ENCODE assay signal across 2 cellular contexts in the genomic region with DNA sequence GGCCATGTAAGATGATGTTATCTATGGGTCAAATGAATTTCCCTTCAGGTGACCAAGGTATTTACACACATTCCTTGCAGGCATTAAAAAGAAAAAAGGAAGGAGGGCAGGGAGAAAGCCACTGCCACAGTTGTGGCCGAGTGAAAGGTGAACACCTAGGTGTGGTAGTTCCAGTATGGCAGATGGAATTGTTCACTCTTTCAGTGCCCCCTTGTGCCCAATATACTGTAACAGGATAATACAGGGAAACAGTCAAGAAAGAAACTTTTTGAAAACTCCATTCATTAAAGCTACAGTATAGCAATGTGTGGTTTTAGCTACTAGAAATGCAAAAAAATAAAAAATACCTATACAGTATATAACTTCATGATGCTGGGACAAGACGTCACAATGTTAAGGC.
TF ChIP-seq lines count a peak whose summit lies in the region.

No MANE protein-coding gene starts in this region.

TF ChIP-seq in GM23338, 12 proteins besides CTCF, POLR2A, EP300 and RAD21:
- TF ChIP-seq, protein P1, sequence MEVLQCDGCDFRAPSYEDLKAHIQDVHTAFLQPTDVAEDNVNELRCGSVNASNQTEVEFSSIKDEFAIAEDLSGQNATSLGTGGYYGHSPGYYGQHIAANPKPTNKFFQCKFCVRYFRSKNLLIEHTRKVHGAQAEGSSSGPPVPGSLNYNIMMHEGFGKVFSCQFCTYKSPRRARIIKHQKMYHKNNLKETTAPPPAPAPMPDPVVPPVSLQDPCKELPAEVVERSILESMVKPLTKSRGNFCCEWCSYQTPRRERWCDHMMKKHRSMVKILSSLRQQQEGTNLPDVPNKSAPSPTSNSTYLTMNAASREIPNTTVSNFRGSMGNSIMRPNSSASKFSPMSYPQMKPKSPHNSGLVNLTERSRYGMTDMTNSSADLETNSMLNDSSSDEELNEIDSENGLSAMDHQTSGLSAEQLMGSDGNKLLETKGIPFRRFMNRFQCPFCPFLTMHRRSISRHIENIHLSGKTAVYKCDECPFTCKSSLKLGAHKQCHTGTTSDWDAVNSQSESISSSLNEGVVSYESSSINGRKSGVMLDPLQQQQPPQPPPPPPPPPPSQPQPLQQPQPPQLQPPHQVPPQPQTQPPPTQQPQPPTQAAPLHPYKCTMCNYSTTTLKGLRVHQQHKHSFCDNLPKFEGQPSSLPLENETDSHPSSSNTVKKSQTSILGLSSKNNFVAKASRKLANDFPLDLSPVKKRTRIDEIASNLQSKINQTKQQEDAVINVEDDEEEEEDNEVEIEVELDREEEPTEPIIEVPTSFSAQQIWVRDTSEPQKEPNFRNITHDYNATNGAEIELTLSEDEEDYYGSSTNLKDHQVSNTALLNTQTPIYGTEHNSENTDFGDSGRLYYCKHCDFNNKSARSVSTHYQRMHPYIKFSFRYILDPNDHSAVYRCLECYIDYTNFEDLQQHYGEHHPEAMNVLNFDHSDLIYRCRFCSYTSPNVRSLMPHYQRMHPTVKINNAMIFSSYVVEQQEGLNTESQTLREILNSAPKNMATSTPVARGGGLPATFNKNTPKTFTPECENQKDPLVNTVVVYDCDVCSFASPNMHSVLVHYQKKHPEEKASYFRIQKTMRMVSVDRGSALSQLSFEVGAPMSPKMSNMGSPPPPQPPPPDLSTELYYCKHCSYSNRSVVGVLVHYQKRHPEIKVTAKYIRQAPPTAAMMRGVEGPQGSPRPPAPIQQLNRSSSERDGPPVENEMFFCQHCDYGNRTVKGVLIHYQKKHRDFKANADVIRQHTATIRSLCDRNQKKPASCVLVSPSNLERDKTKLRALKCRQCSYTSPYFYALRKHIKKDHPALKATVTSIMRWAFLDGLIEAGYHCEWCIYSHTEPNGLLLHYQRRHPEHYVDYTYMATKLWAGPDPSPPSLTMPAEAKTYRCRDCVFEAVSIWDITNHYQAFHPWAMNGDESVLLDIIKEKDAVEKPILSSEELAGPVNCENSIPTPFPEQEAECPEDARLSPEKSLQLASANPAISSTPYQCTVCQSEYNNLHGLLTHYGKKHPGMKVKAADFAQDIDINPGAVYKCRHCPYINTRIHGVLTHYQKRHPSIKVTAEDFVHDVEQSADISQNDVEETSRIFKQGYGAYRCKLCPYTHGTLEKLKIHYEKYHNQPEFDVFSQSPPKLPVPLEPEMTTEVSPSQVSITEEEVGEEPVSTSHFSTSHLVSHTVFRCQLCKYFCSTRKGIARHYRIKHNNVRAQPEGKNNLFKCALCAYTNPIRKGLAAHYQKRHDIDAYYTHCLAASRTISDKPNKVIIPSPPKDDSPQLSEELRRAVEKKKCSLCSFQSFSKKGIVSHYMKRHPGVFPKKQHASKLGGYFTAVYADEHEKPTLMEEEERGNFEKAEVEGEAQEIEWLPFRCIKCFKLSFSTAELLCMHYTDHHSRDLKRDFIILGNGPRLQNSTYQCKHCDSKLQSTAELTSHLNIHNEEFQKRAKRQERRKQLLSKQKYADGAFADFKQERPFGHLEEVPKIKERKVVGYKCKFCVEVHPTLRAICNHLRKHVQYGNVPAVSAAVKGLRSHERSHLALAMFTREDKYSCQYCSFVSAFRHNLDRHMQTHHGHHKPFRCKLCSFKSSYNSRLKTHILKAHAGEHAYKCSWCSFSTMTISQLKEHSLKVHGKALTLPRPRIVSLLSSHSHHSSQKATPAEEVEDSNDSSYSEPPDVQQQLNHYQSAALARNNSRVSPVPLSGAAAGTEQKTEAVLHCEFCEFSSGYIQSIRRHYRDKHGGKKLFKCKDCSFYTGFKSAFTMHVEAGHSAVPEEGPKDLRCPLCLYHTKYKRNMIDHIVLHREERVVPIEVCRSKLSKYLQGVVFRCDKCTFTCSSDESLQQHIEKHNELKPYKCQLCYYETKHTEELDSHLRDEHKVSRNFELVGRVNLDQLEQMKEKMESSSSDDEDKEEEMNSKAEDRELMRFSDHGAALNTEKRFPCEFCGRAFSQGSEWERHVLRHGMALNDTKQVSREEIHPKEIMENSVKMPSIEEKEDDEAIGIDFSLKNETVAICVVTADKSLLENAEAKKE (CRISPR knock-in tag; IDR thresholded peaks at IDR 0.05) = no peak
- TF ChIP-seq EZH2 (IDR thresholded peaks at IDR 0.05; ENCODE audit: low read depth, unreplicated experiment) = no peak
- TF ChIP-seq ZNF114 (CRISPR knock-in tag; IDR thresholded peaks at IDR 0.05) = no peak
- TF ChIP-seq CREB1 (CRISPR knock-in tag; IDR thresholded peaks at IDR 0.05; ENCODE audit: low read depth) = no peak
- TF ChIP-seq NANOG (IDR thresholded peaks at IDR 0.05; ENCODE audit: borderline replicate concordance) = no peak
- TF ChIP-seq, protein P2, sequence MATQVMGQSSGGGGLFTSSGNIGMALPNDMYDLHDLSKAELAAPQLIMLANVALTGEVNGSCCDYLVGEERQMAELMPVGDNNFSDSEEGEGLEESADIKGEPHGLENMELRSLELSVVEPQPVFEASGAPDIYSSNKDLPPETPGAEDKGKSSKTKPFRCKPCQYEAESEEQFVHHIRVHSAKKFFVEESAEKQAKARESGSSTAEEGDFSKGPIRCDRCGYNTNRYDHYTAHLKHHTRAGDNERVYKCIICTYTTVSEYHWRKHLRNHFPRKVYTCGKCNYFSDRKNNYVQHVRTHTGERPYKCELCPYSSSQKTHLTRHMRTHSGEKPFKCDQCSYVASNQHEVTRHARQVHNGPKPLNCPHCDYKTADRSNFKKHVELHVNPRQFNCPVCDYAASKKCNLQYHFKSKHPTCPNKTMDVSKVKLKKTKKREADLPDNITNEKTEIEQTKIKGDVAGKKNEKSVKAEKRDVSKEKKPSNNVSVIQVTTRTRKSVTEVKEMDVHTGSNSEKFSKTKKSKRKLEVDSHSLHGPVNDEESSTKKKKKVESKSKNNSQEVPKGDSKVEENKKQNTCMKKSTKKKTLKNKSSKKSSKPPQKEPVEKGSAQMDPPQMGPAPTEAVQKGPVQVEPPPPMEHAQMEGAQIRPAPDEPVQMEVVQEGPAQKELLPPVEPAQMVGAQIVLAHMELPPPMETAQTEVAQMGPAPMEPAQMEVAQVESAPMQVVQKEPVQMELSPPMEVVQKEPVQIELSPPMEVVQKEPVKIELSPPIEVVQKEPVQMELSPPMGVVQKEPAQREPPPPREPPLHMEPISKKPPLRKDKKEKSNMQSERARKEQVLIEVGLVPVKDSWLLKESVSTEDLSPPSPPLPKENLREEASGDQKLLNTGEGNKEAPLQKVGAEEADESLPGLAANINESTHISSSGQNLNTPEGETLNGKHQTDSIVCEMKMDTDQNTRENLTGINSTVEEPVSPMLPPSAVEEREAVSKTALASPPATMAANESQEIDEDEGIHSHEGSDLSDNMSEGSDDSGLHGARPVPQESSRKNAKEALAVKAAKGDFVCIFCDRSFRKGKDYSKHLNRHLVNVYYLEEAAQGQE (IDR thresholded peaks at IDR 0.05; ENCODE audit: unreplicated experiment) = no peak
TF ChIP-seq in GM23338: peak in this region for 0.

TF ChIP-seq in WTC11, 78 proteins besides CTCF, POLR2A, EP300 and RAD21 (continued from another document):
- TF ChIP-seq, protein P3, sequence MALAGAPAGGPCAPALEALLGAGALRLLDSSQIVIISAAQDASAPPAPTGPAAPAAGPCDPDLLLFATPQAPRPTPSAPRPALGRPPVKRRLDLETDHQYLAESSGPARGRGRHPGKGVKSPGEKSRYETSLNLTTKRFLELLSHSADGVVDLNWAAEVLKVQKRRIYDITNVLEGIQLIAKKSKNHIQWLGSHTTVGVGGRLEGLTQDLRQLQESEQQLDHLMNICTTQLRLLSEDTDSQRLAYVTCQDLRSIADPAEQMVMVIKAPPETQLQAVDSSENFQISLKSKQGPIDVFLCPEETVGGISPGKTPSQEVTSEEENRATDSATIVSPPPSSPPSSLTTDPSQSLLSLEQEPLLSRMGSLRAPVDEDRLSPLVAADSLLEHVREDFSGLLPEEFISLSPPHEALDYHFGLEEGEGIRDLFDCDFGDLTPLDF (CRISPR knock-in tag; IDR thresholded peaks at IDR 0.05) = no peak
